ENCODE assay signal across 9 cellular contexts in the genomic region with DNA sequence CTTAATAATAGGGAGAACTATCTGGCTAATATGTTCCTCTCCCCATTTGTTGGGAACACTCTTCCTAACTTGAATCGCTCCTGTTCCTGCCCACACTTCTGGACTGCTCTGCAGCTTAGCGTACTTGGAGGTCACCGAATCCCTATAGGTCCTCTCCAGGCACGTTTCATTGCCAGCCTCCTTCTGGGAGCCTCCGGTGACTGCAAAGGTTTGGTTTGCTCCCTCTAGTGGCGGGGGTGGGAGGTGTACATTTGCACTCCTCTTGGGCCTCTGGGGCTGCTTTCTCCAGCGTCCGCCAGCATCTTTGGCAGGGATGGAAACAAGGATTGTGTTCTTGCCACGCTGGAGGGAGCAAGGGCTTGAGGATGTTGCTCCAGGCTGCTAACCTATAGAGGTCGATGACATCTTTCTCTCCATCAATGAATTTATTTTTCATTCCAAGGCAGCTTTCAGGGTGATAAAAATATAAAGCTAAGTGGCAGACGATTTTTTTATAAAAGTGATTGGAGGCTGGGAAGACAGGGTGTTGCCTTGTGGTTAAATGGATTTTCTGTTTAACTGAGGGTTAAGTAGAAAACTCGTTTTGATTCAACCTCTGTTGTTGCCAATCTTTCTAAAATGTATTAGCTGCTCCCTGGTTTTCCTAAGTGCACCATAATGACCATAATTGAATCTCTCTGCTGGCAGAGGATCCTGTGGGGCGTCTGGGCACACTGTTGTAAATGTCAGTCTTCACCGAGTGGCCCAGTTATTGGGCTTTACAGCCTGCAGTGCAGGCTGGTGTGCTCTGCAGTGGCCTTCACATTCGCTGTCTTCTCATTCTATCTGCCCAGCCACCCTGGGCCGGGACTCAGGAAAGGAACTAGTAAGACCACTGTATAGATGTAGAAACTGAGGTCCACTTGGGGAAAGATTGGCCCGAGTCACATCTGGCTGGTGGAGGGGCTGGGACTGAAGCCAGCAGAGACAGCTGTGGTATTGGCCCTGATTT. TPM values are rescaled to one million over a fixed set of nuclear protein-coding genes. Genes with fewer than 3 reads are reported as not detected.
A peak's percentile ranks its signal among the peaks of the same experiment; 100 is the strongest.
DNase-seq lines count a peak whose midpoint lies in the region; ATAC-seq and TF ChIP-seq lines count a peak whose summit lies in the region.
"Had no signal": no experiment of that assay in that cellular context is flagged by ENCODE, and none has a peak within 500 bp of the region (broad histone marks: within the 10 kb centered on the region; RNA-seq: fewer than 3 reads in every experiment).

No MANE protein-coding gene starts in this region.

- H3K9me2 ChIP-seq in OCI-LY7 (ENCODE audit: insufficient read depth, low read length), result no peaks in the 10 kb centered on the region

- H2AFZ ChIP-seq in OCI-LY7 (ENCODE audit: low read length), result no peak overlapping the region

- POLR2A ChIA-PET in OCI-LY7 (lab: Charles Lee), result interaction anchor here (0.7 kb wide), 1 partner anchor 496 kb away, joined by 3 read pairs; no protein-coding TSS in a partner anchor

- H4K20me1 ChIP-seq in OCI-LY7 (ENCODE audit: insufficient read depth, low read length), result no peaks in the 10 kb centered on the region

- intact Hi-C loops in OCI-LY7 (cut with micrococcal nuclease; ENCODE audit: unreplicated experiment), result loop anchor here (1.0 to 5.0 kb wide), 2 partner anchors 154 to 218 kb away; no protein-coding TSS in a partner anchor

- H3K9me3 ChIP-seq in CD4-positive, CD25-positive, alpha-beta regulatory T cell (ENCODE audit: control insufficient read depth in 2 of 2, low read length in 2 of 2), result no peaks in the 10 kb centered on the region
- H3K9me3 ChIP-seq in OCI-LY7 (ENCODE audit: low read length), result no peaks in the 10 kb centered on the region

- peaks cover 11% of the 10 kb centered on the region for H3K27me3 Mint-ChIP-seq in CD4-positive, CD25-positive, alpha-beta regulatory T cell
- no peaks in the 10 kb centered on the region for H3K27me3 Mint-ChIP-seq in activated T-cell treated with anti-CD3 and anti-CD28 coated beads, Interleukin-2, amount 50 U/mL, for 4 hours (ENCODE audit: low read depth)
- H3K27me3 Mint-ChIP-seq: IgD-negative memory B cell had no signal

- peaks cover 0 to 22% (median 15%) of the 10 kb centered on the region in 4 donors for H3K4me1 Mint-ChIP-seq in CD4-positive, CD25-positive, alpha-beta regulatory T cell
- peaks cover 16% of the 10 kb centered on the region for H3K4me1 Mint-ChIP-seq in activated T-cell treated with anti-CD3 and anti-CD28 coated beads, Interleukin-2, amount 50 U/mL, for 4 hours (ENCODE audit: low read depth)

- H3K79me2 ChIP-seq in OCI-LY7 (ENCODE audit: insufficient read depth, low read depth, low read length), result no peaks in the 10 kb centered on the region

- H3K9me3 Mint-ChIP-seq in CD4-positive, CD25-positive, alpha-beta regulatory T cell, result no peaks in the 10 kb centered on the region
- H3K9me3 Mint-ChIP-seq in activated T-cell treated with anti-CD3 and anti-CD28 coated beads, Interleukin-2, amount 50 U/mL, for 4 hours, result no peaks in the 10 kb centered on the region
- H3K9me3 Mint-ChIP-seq: IgD-negative memory B cell had no signal

- CTCF ChIA-PET in OCI-LY7 (lab: Charles Lee; ENCODE audit: unreplicated experiment), result no interaction called here

- H3K4me2 ChIP-seq in OCI-LY7 (ENCODE audit: low read length), result no peak overlapping the region

- DNase-seq in CD4-positive, CD25-positive, alpha-beta regulatory T cell, result peak; percentile 35 to 64 (median 41)
- peak; percentile 9 for DNase-seq in HCEC 1CT
- DNase-seq in OCI-LY7 (ENCODE audit: low spot score), result peak; percentile 51
- peak; percentile 57 for DNase-seq in activated T-cell treated with anti-CD3 and anti-CD28 coated beads, Interleukin-2, amount 50 U/mL, for 4 hours
- DNase-seq in globus pallidus (ENCODE audit: low spot score), result peak; percentile 12
- DNase-seq in retinal pigment epithelial cell (ENCODE audit: low read depth), result no peak

- H3K27me3 ChIP-seq in CD4-positive, CD25-positive, alpha-beta regulatory T cell (ENCODE audit: control insufficient read depth, insufficient read depth, low read length), result no peaks in the 10 kb centered on the region

- H3K36me3 Mint-ChIP-seq in CD4-positive, CD25-positive, alpha-beta regulatory T cell, result peaks cover 18% of the 10 kb centered on the region
- peaks cover under 1% of the 10 kb centered on the region for H3K36me3 Mint-ChIP-seq in activated T-cell treated with anti-CD3 and anti-CD28 coated beads, Interleukin-2, amount 50 U/mL, for 4 hours (ENCODE audit: insufficient read depth)

- no peaks in the 10 kb centered on the region for H3K36me3 ChIP-seq in CD4-positive, CD25-positive, alpha-beta regulatory T cell (ENCODE audit: control insufficient read depth, insufficient read depth, low read length)
- no peaks in the 10 kb centered on the region for H3K36me3 ChIP-seq in OCI-LY7 (ENCODE audit: insufficient read depth, low read length)

- no peak overlapping the region for H3K4me3 Mint-ChIP-seq in CD4-positive, CD25-positive, alpha-beta regulatory T cell
- no peak overlapping the region for H3K4me3 Mint-ChIP-seq in activated T-cell treated with anti-CD3 and anti-CD28 coated beads, Interleukin-2, amount 50 U/mL, for 4 hours
- H3K4me3 Mint-ChIP-seq: IgD-negative memory B cell had no signal

- BruUV-seq in OCI-LY7 (replicated peaks; lab: Mats Ljungman, UMichigan), result no TSS peak

- peak overlapping the region in 2 of 3 donors; percentile 53 to 62 for H3K27ac Mint-ChIP-seq in CD4-positive, CD25-positive, alpha-beta regulatory T cell

- H3K27ac ChIP-seq in CD4-positive, CD25-positive, alpha-beta regulatory T cell (ENCODE audit: insufficient read depth, low read length, poor library complexity, severe bottlenecking), result no peak overlapping the region
- H3K27ac ChIP-seq in OCI-LY7 (ENCODE audit: low read depth, low read length, poor library complexity, severe bottlenecking), result no peak overlapping the region

- peak; percentile 87 for TF ChIP-seq CTCF in OCI-LY7 (conservative IDR thresholded peaks at IDR 0.05; ENCODE audit: low read length)
- TF ChIP-seq CTCF in retinal pigment epithelial cell (conservative IDR thresholded peaks at IDR 0.05; ENCODE audit: low read depth, low read length), result peak; percentile 86

- ATAC-seq in CD4-positive, CD25-positive, alpha-beta regulatory T cell (ENCODE audit: low read depth in 2 of 2), result no peak
- peak; percentile 74 to 75 for ATAC-seq in activated T-cell treated with anti-CD3 and anti-CD28 coated beads, Interleukin-2, amount 50 U/mL, for 4 hours
- no peak for ATAC-seq in HG03045 (IDR thresholded peaks at IDR 0.05; ENCODE audit: unreplicated experiment)
- ATAC-seq in GM21447 (IDR thresholded peaks at IDR 0.05; ENCODE audit: unreplicated experiment), result no peak

- no peaks in the 10 kb centered on the region for H3K4me1 ChIP-seq in CD4-positive, CD25-positive, alpha-beta regulatory T cell (ENCODE audit: control insufficient read depth, insufficient read depth, low read length, poor library complexity, severe bottlenecking)
- no peaks in the 10 kb centered on the region for H3K4me1 ChIP-seq in OCI-LY7 (ENCODE audit: insufficient read depth, low read length, poor library complexity, severe bottlenecking)

- no peak overlapping the region for H3K4me3 ChIP-seq in CD4-positive, CD25-positive, alpha-beta regulatory T cell (ENCODE audit: low read depth, low read length)
- H3K4me3 ChIP-seq in OCI-LY7 (ENCODE audit: low read depth, low read length, poor library complexity, severe bottlenecking) (no peak overlapping the region), retinal pigment epithelial cell (ENCODE audit: low read length) (no peak overlapping the region)

RNA-seq across cellular contexts. Expression of a gene that starts 48.9 kb away (rescaled TPM):
- 36.9 TPM for total RNA-seq in CD4-positive, CD25-positive, alpha-beta regulatory T cell
- 1 to 10 TPM; 3.2 to 5.9 (median 4.2) TPM for polyA plus RNA-seq in CD4-positive, CD25-positive, alpha-beta regulatory T cell
- total RNA-seq in OCI-LY7 (2014; rRNA removed; shearing (Covaris generic)), result not detected in 2 replicates
- total RNA-seq in OCI-LY7 (2022), result not detected in 2 replicates
- 1 to 10 TPM in 2 of 3 donors, under 1 TPM in 1; 0.84 to 2.0 (median 1.5) TPM for total RNA-seq in activated T-cell treated with anti-CD3 and anti-CD28 coated beads, Interleukin-2, amount 50 U/mL, for 4 hours

Comparison
In these comparisons a context has a peak if more than half of its experiments do, and no peak if none do; other contexts are left out.
1. ATAC-seq: peak in activated T-cell treated with anti-CD3 and anti-CD28 coated beads, Interleukin-2, amount 50 U/mL, for 4 hours (2 of 2); none in CD4-positive, CD25-positive, alpha-beta regulatory T cell (0 of 2), HG03045 (single experiment) and GM21447 (single experiment).
2. RNA of a gene that starts 48.9 kb away (total RNA-seq): 36.9 TPM in CD4-positive, CD25-positive, alpha-beta regulatory T cell (single experiment); 0.84 to 2.0 TPM in activated T-cell treated with anti-CD3 and anti-CD28 coated beads, Interleukin-2, amount 50 U/mL, for 4 hours and not detected in OCI-LY7; every median in the first group is over 10 times any median in the second.